Comparison of ENCODE assay signal across 9 cellular contexts in genomic region chr9:27888661-27889295, GRCh38.
DNase-seq lines count a peak whose midpoint lies in the region; ATAC-seq and TF ChIP-seq lines count a peak whose summit lies in the region.
"Had no signal": no experiment of that assay in that cellular context is flagged by ENCODE, and none has a peak within 500 bp of the region (broad histone marks: within the 10 kb centered on the region; RNA-seq: fewer than 3 reads in every experiment).

No MANE protein-coding gene starts in this region.

- H3K27ac Mint-ChIP-seq in activated CD8-positive, alpha-beta T cell treated with anti-CD3 and anti-CD28 coated beads for 36 hours, result no peak overlapping the region
- H3K27ac Mint-ChIP-seq: CD4-positive, alpha-beta memory T cell had no signal

- no peaks in the 10 kb centered on the region for H3K9me3 Mint-ChIP-seq in activated CD8-positive, alpha-beta T cell treated with anti-CD3 and anti-CD28 coated beads for 36 hours

- POLR2A ChIA-PET in activated CD8-positive, alpha-beta T cell treated with anti-CD3 and anti-CD28 coated beads for 36 hours (lab: Charles Lee), result no interaction called here

- no peaks in the 10 kb centered on the region for H3K36me3 Mint-ChIP-seq in activated CD8-positive, alpha-beta T cell treated with anti-CD3 and anti-CD28 coated beads for 36 hours (ENCODE audit: low read depth)
- H3K36me3 Mint-ChIP-seq: CD4-positive, alpha-beta memory T cell had no signal

- no peak overlapping the region for H3K4me3 ChIP-seq in upper lobe of left lung

- CTCF ChIA-PET in activated CD8-positive, alpha-beta T cell treated with anti-CD3 and anti-CD28 coated beads for 36 hours (lab: Charles Lee), result interaction anchor here (0.6 to 1.1 kb wide), 5 partner anchors 16 to 213 kb away, joined by 3 to 4 read pairs (median 3); no protein-coding TSS in a partner anchor

- peaks cover 2% of the 10 kb centered on the region for H3K27me3 Mint-ChIP-seq in activated CD8-positive, alpha-beta T cell treated with anti-CD3 and anti-CD28 coated beads for 36 hours
- H3K27me3 Mint-ChIP-seq: CD4-positive, alpha-beta memory T cell had no signal

- no peaks in the 10 kb centered on the region for H3K9me3 ChIP-seq in upper lobe of left lung

- no peaks in the 10 kb centered on the region for H3K36me3 ChIP-seq in upper lobe of left lung

- intact Hi-C loops in activated CD8-positive, alpha-beta T cell treated with anti-CD3 and anti-CD28 coated beads for 36 hours (cut with micrococcal nuclease), result no loop called here

- no peaks in the 10 kb centered on the region for H3K4me1 ChIP-seq in upper lobe of left lung

- DNase-seq in NCI-H2081 (lab: John Stamatoyannopoulos, UW), result peak; percentile 10 to 25
- DNase-seq in NCI-H2081 treated with DMSO at 0.1 percent for 48 hours (lab: John Stamatoyannopoulos, UW), result no peak
- peak; percentile 76 for DNase-seq in activated CD8-positive, alpha-beta T cell treated with anti-CD3 and anti-CD28 coated beads for 36 hours
- DNase-seq in islet precursor cell, result peak; percentile 70
- peak; percentile 13 to 31 for DNase-seq in upper lobe of left lung
- no peak for DNase-seq in NCI-H2107 treated with DMSO at 0.1 percent for 48 hours (lab: John Stamatoyannopoulos, UW; ENCODE audit: unreplicated experiment)

- TF ChIP-seq CTCF in activated CD8-positive, alpha-beta T cell treated with anti-CD3 and anti-CD28 coated beads for 36 hours (IDR thresholded peaks at IDR 0.05), result peak; percentile 79
- peak; percentile 17 to 53 (median 29) for TF ChIP-seq CTCF in upper lobe of left lung (IDR thresholded peaks at IDR 0.05)

- H3K4me1 Mint-ChIP-seq in activated CD8-positive, alpha-beta T cell treated with anti-CD3 and anti-CD28 coated beads for 36 hours (ENCODE audit: low read depth), result no peaks in the 10 kb centered on the region
- H3K4me1 Mint-ChIP-seq: CD4-positive, alpha-beta memory T cell had no signal

- H3K27ac ChIP-seq in upper lobe of left lung, result no peak overlapping the region

- no peak for TF ChIP-seq POLR2A in upper lobe of left lung (IDR thresholded peaks at IDR 0.05)

- no peak overlapping the region for H3K4me3 Mint-ChIP-seq in activated CD8-positive, alpha-beta T cell treated with anti-CD3 and anti-CD28 coated beads for 36 hours
- H3K4me3 Mint-ChIP-seq: CD4-positive, alpha-beta memory T cell had no signal

- ATAC-seq in GM21423 (IDR thresholded peaks at IDR 0.05; ENCODE audit: unreplicated experiment), result peak; percentile 97
- peak; percentile 98 for ATAC-seq in HG03521 (IDR thresholded peaks at IDR 0.05; ENCODE audit: unreplicated experiment)
- peak; percentile 96 for ATAC-seq in activated CD8-positive, alpha-beta T cell treated with anti-CD3 and anti-CD28 coated beads for 36 hours
- ATAC-seq in upper lobe of left lung (ENCODE audit: low FRiP score in 2 of 2), result no peak

- TF ChIP-seq EP300 in upper lobe of left lung (IDR thresholded peaks at IDR 0.05), result no peak

- 87 to 89% methylated on average over 2 of the region's 2 CpGs for WGBS in upper lobe of left lung, 2 donors

- no peaks in the 10 kb centered on the region for H3K27me3 ChIP-seq in upper lobe of left lung

Comparison
In these comparisons a context has a peak if more than half of its experiments do, and no peak if none do; other contexts are left out.
1. DNase-seq: peak in NCI-H2081 (2 of 2), activated CD8-positive, alpha-beta T cell treated with anti-CD3 and anti-CD28 coated beads for 36 hours (single experiment), islet precursor cell (single experiment) and upper lobe of left lung (2 of 2); none in NCI-H2081 treated with DMSO at 0.1 percent for 48 hours (single experiment) and NCI-H2107 treated with DMSO at 0.1 percent for 48 hours (single experiment).
2. ATAC-seq: peak in GM21423 (single experiment), HG03521 (single experiment) and activated CD8-positive, alpha-beta T cell treated with anti-CD3 and anti-CD28 coated beads for 36 hours (single experiment); none in upper lobe of left lung (0 of 2).